26 cellular contexts compared by ENCODE assay signal in genomic region chr17:19258371-19258770, GRCh38.
"Had no signal": no experiment of that assay in that cellular context is flagged by ENCODE, and none has a peak within 500 bp of the region (broad histone marks: within the 10 kb centered on the region; RNA-seq: fewer than 3 reads in every experiment).

No MANE protein-coding gene starts in this region.

- H3K4me3 Mint-ChIP-seq: activated naive CD8-positive, alpha-beta T cell; memory B cell; naive thymus-derived CD8-positive, alpha-beta T cell; neural progenitor cell; stimulated activated naive B cell treated with anti-CD40 and anti-IgM and Interleukin-4, amounts not matched to agents 10 μg/mL and 1 μg/mL and 100 μg/mL, for 72 hours had no signal

- H3K27me3 ChIP-seq: body of pancreas, hepatocyte, neural progenitor cell, stomach, suprapubic skin, tibial nerve had no signal

- H3K27ac Mint-ChIP-seq: activated naive CD8-positive, alpha-beta T cell; memory B cell; naive thymus-derived CD8-positive, alpha-beta T cell; neural progenitor cell; stimulated activated naive B cell treated with anti-CD40 and anti-IgM and Interleukin-4, amounts not matched to agents 10 μg/mL and 1 μg/mL and 100 μg/mL, for 72 hours had no signal

- H3K36me3 ChIP-seq: neural progenitor cell, stomach, suprapubic skin, tibial nerve had no signal

- H3K4me1 ChIP-seq: neural progenitor cell had no signal

- H3K9me3 ChIP-seq: body of pancreas, stomach, suprapubic skin, tibial nerve had no signal

- DNase-seq: activated CD4-positive, alpha-beta T cell treated with anti-CD3 and anti-CD28 coated beads for 4 hours; activated CD4-positive, alpha-beta T cell treated with anti-CD3 and anti-CD28 coated beads, Interleukin-2, amount 50 U/mL, for 4 hours; activated CD8-positive, alpha-beta memory T cell treated with anti-CD3 and anti-CD28 coated beads for 24 hours; activated effector memory CD4-positive, alpha-beta T cell treated with Interleukin-2 at 50 U/mL for 16 hours; activated naive CD4-positive, alpha-beta T cell treated with Interleukin-2 at 50 U/mL for 16 hours; aorta; body of pancreas; cerebellar nuclear complex; glutamatergic neuron; left colon; naive thymus-derived CD8-positive, alpha-beta T cell; occipital lobe; right cardiac atrium; stimulated activated CD4-positive, alpha-beta T cell treated with anti-CD3 and anti-CD28 coated beads, Interleukin-15, amount 100 ng/mL, for 24 hours; stimulated activated CD4-positive, alpha-beta T cell treated with anti-CD3 and anti-CD28 coated beads, Interleukin-2, amount 100 ng/mL, for 24 hours; stimulated activated naive B cell treated with anti-CD40 and anti-IgM and Interleukin-4, amounts not matched to agents 10 μg/mL and 1 μg/mL and 100 μg/mL, for 72 hours; stomach; T-helper 9 cell had no signal

- H3K9me3 Mint-ChIP-seq: memory B cell; naive thymus-derived CD8-positive, alpha-beta T cell; neural progenitor cell; stimulated activated naive B cell treated with anti-CD40 and anti-IgM and Interleukin-4, amounts not matched to agents 10 μg/mL and 1 μg/mL and 100 μg/mL, for 72 hours had no signal

- H3K27ac ChIP-seq: body of pancreas, coronary artery, hepatocyte, neural progenitor cell, stomach, suprapubic skin, VCaP had no signal

- H3K4me3 ChIP-seq: body of pancreas, coronary artery, hepatocyte, neural progenitor cell, stomach, suprapubic skin, tibial nerve had no signal
